Comparison of ENCODE assay signal across 19 cellular contexts in the genomic region with DNA sequence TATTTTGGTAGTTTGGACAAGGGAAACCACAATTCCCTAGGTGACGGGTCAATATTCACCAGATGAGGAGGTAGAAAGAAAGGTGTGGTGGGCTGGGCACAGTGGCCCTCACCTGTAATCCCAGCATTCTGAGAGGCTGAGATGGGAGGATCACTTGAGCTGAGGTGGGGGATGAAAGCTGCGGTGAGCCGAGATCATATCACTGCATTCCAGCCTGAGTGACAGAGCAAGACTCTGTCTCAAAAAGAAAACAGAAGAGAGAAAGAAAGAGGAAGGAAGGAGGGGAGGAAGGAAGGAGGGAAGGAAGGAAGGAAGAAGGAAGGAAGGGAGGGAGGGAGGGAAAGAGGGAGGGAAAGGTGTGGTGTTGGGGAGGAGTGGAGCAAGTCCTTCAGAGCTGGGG.
"Had no signal": no experiment of that assay in that cellular context is flagged by ENCODE, and none has a peak within 500 bp of the region (broad histone marks: within the 10 kb centered on the region; RNA-seq: fewer than 3 reads in every experiment).

No MANE protein-coding gene starts in this region.

- H3K27me3 Mint-ChIP-seq: activated naive CD8-positive, alpha-beta T cell; effector memory CD8-positive, alpha-beta T cell; naive thymus-derived CD4-positive, alpha-beta T cell; stimulated activated memory B cell treated with anti-CD40 and anti-IgM and Interleukin-4, amounts not matched to agents 10 μg/mL and 1 μg/mL and 100 μg/mL, for 72 hours had no signal

- H3K27ac ChIP-seq: cardiac muscle cell, epithelial cell of prostate, foreskin keratinocyte, sigmoid colon, thoracic aorta, upper lobe of left lung had no signal

- DNase-seq: activated CD4-positive, alpha-beta T cell treated with anti-CD3 and anti-CD28 coated beads, Interleukin-2, amount 50 U/mL, for 1 hour; activated CD8-positive, alpha-beta memory T cell treated with anti-CD3 and anti-CD28 coated beads for 24 hours; activated CD8-positive, alpha-beta memory T cell treated with anti-CD3 and anti-CD28 coated beads, Interleukin-2, amount 50 U/mL, for 48 hours; effector memory CD8-positive, alpha-beta T cell; foreskin keratinocyte; glutamatergic neuron; kidney; left lung; naive thymus-derived CD4-positive, alpha-beta T cell; sigmoid colon; stimulated activated CD4-positive, alpha-beta T cell treated with anti-CD3 and anti-CD28 coated beads, Interleukin-4, amount 100 ng/mL, for 24 hours; T-helper 1 cell; T-helper 9 cell; upper lobe of left lung had no signal

- H3K9me3 Mint-ChIP-seq: effector memory CD8-positive, alpha-beta T cell had no signal

- H3K27me3 ChIP-seq: cardiac muscle cell, foreskin keratinocyte, left lung, sigmoid colon, upper lobe of left lung had no signal

- H3K4me3 Mint-ChIP-seq: activated naive CD8-positive, alpha-beta T cell; effector memory CD8-positive, alpha-beta T cell; naive thymus-derived CD4-positive, alpha-beta T cell; stimulated activated memory B cell treated with anti-CD40 and anti-IgM and Interleukin-4, amounts not matched to agents 10 μg/mL and 1 μg/mL and 100 μg/mL, for 72 hours had no signal

- H3K36me3 ChIP-seq: cardiac muscle cell, left lung, sigmoid colon, thoracic aorta, upper lobe of left lung had no signal

- H3K36me3 Mint-ChIP-seq: activated naive CD8-positive, alpha-beta T cell; stimulated activated memory B cell treated with anti-CD40 and anti-IgM and Interleukin-4, amounts not matched to agents 10 μg/mL and 1 μg/mL and 100 μg/mL, for 72 hours had no signal

- H3K4me3 ChIP-seq: cardiac muscle cell, left lung, sigmoid colon, thoracic aorta, upper lobe of left lung had no signal

- H3K27ac Mint-ChIP-seq: activated naive CD8-positive, alpha-beta T cell; stimulated activated memory B cell treated with anti-CD40 and anti-IgM and Interleukin-4, amounts not matched to agents 10 μg/mL and 1 μg/mL and 100 μg/mL, for 72 hours had no signal
